ENCODE assay signal across 30 cellular contexts in genomic region chr7:23343806-23344500, GRCh38. TPM values are rescaled to one million over a fixed set of nuclear protein-coding genes. Genes with fewer than 3 reads are reported as not detected.
DNase-seq lines count a peak whose midpoint lies in the region; ATAC-seq and TF ChIP-seq lines count a peak whose summit lies in the region.
"Had no signal": no experiment of that assay in that cellular context is flagged by ENCODE, and none has a peak within 500 bp of the region (broad histone marks: within the 10 kb centered on the region; RNA-seq: fewer than 3 reads in every experiment).

No MANE protein-coding gene starts in this region.

- no peak for TF ChIP-seq CTCF in PC-3 (conservative IDR thresholded peaks at IDR 0.05; ENCODE audit: low read depth, low read length)
- no peak for TF ChIP-seq CTCF in astrocyte of the spinal cord (IDR thresholded peaks at IDR 0.05; ENCODE audit: low read depth, low read length)
- no peak for TF ChIP-seq CTCF in neural progenitor cell (IDR thresholded peaks at IDR 0.05)
- TF ChIP-seq CTCF in chondrocyte (IDR thresholded peaks at IDR 0.05): no peak

- H3K4me3 Mint-ChIP-seq in neural progenitor cell (no peak overlapping the region), chondrocyte (ENCODE audit: unreplicated experiment) (no peak overlapping the region)
- H3K4me3 Mint-ChIP-seq: activated CD4-positive, alpha-beta memory T cell treated with anti-CD3 and anti-CD28 coated beads for 36 hours; activated naive CD4-positive, alpha-beta T cell treated with anti-CD3 and anti-CD28 coated beads, Interleukin-2, amount 10 ng/mL, durations not matched to agents 7 days and 5 days; GM23338; HFFc6; stimulated activated effector memory CD8-positive, alpha-beta T cell treated with anti-CD3 and anti-CD28 coated beads, Interleukin-12 subunit alpha, Interleukin-12 subunit beta, amount 100 ng/mL, for 72 hours; T-helper 1 cell treated with Interleukin-12 subunit alpha and Interleukin-12 subunit beta and Interleukin-4 antibody, amounts not matched to agents 30 μg/mL and 1 μg/mL, for 36 hours had no signal

- H3K4me1 ChIP-seq in PC-3 (ENCODE audit: insufficient read depth, low read length): peaks cover 64% of the 10 kb centered on the region
- H3K4me1 ChIP-seq in neural progenitor cell: peaks cover 19% of the 10 kb centered on the region

- peak overlapping the region; percentile 10; the same call in 1 of the 2 replicates for H3K4me3 ChIP-seq in PC-3 (ENCODE audit: low read length)
- H3K4me3 ChIP-seq in astrocyte of the spinal cord (ENCODE audit: low read depth, low read length): no peak overlapping the region
- H3K4me3 ChIP-seq in neural progenitor cell: no peak overlapping the region
- H3K4me3 ChIP-seq: BLaER1 treated with 17β-estradiol and CSF1 and Interleukin-3, amounts not matched to agents 10 nM and 100 nM; GM12878; GM23338; ovary; spleen had no signal

- BruUV-seq in PC-3 (replicated peaks; lab: Mats Ljungman, UMichigan): no TSS peak

- H4K20me1 ChIP-seq in PC-3 (ENCODE audit: low read length) (no peaks in the 10 kb centered on the region), neural progenitor cell (ENCODE audit: low read depth) (peaks cover 32% of the 10 kb centered on the region)
- H4K20me1 ChIP-seq: BLaER1 treated with 17β-estradiol and CSF1 and Interleukin-3, amounts not matched to agents 10 nM and 100 nM had no signal

- H3K4me2 ChIP-seq in PC-3 (ENCODE audit: low read length) (peak overlapping the region; percentile 57), neural progenitor cell (no peak overlapping the region)
- H3K4me2 ChIP-seq: GM23338 had no signal

- CTCF ChIA-PET in PC-3 (lab: Charles Lee): no interaction called here

- H3K27ac ChIP-seq in PC-3 (ENCODE audit: low read length) (peak overlapping the region; percentile 73), neural progenitor cell (peak overlapping the region; percentile 36)
- H3K27ac ChIP-seq: BLaER1 treated with 17β-estradiol and CSF1 and Interleukin-3, amounts not matched to agents 10 nM and 100 nM; ovary; spleen had no signal

- ATAC-seq in PC-3 (peak; percentile 19; the same call in 1 of the 2 replicates), HG03457 (IDR thresholded peaks at IDR 0.05; ENCODE audit: unreplicated experiment) (no peak)
- ATAC-seq: GM12878; GM23338; left lobe of liver; right cardiac atrium; stimulated activated effector memory CD8-positive, alpha-beta T cell treated with anti-CD3 and anti-CD28 coated beads, Interleukin-12 subunit alpha, Interleukin-12 subunit beta, amount 100 ng/mL, for 72 hours had no signal

- H3K4me1 Mint-ChIP-seq in neural progenitor cell: peaks cover 33% of the 10 kb centered on the region
- H3K4me1 Mint-ChIP-seq in chondrocyte (ENCODE audit: low read depth): peaks cover 66% of the 10 kb centered on the region
- H3K4me1 Mint-ChIP-seq: GM23338 had no signal

- H2AFZ ChIP-seq in PC-3 (ENCODE audit: low read length) (no peak overlapping the region), neural progenitor cell (replicated peaks) (no peak overlapping the region)
- H2AFZ ChIP-seq: GM23338 had no signal

- H3K27ac Mint-ChIP-seq in neural progenitor cell (peak overlapping the region; percentile 69), chondrocyte (ENCODE audit: unreplicated experiment) (no peak overlapping the region)
- H3K27ac Mint-ChIP-seq: activated CD4-positive, alpha-beta memory T cell treated with anti-CD3 and anti-CD28 coated beads for 36 hours; activated naive CD4-positive, alpha-beta T cell treated with anti-CD3 and anti-CD28 coated beads, Interleukin-2, amount 10 ng/mL, durations not matched to agents 7 days and 5 days; GM23338; HFFc6; stimulated activated effector memory CD8-positive, alpha-beta T cell treated with anti-CD3 and anti-CD28 coated beads, Interleukin-12 subunit alpha, Interleukin-12 subunit beta, amount 100 ng/mL, for 72 hours; T-helper 1 cell treated with Interleukin-12 subunit alpha and Interleukin-12 subunit beta and Interleukin-4 antibody, amounts not matched to agents 30 μg/mL and 1 μg/mL, for 36 hours had no signal

- in situ Hi-C loops in astrocyte of the spinal cord (cut with HindIII; ENCODE audit: low sequenced_read_pairs): no loop called here

- H3K36me3 Mint-ChIP-seq in neural progenitor cell (peaks cover 58% of the 10 kb centered on the region), chondrocyte (ENCODE audit: low read depth) (peaks cover 28% of the 10 kb centered on the region)
- H3K36me3 Mint-ChIP-seq: activated CD4-positive, alpha-beta memory T cell treated with anti-CD3 and anti-CD28 coated beads for 36 hours; stimulated activated effector memory CD8-positive, alpha-beta T cell treated with anti-CD3 and anti-CD28 coated beads, Interleukin-12 subunit alpha, Interleukin-12 subunit beta, amount 100 ng/mL, for 72 hours had no signal

- H3K9me3 Mint-ChIP-seq in neural progenitor cell (no peaks in the 10 kb centered on the region), chondrocyte (ENCODE audit: low read depth) (no peaks in the 10 kb centered on the region)
- H3K9me3 Mint-ChIP-seq: activated CD4-positive, alpha-beta memory T cell treated with anti-CD3 and anti-CD28 coated beads for 36 hours; activated naive CD4-positive, alpha-beta T cell treated with anti-CD3 and anti-CD28 coated beads, Interleukin-2, amount 10 ng/mL, durations not matched to agents 7 days and 5 days; GM23338; HFFc6; stimulated activated effector memory CD8-positive, alpha-beta T cell treated with anti-CD3 and anti-CD28 coated beads, Interleukin-12 subunit alpha, Interleukin-12 subunit beta, amount 100 ng/mL, for 72 hours; T-helper 1 cell treated with Interleukin-12 subunit alpha and Interleukin-12 subunit beta and Interleukin-4 antibody, amounts not matched to agents 30 μg/mL and 1 μg/mL, for 36 hours had no signal

- H3K36me3 ChIP-seq in PC-3 (ENCODE audit: low read depth, low read length) (peaks cover 6% of the 10 kb centered on the region; the same call in 1 of the 2 replicates), neural progenitor cell (peaks cover 31% of the 10 kb centered on the region)
- H3K36me3 ChIP-seq: BLaER1 treated with 17β-estradiol and CSF1 and Interleukin-3, amounts not matched to agents 10 nM and 100 nM; ovary; spleen had no signal

- POLR2A ChIA-PET in PC-3 (lab: Charles Lee; ENCODE audit: unreplicated experiment): interaction anchor here (0.5 kb wide), 1 partner anchor 12 kb away, joined by 4 read pairs; no protein-coding TSS in a partner anchor

- H3K9ac ChIP-seq in PC-3 (ENCODE audit: low read length): peak overlapping the region; percentile 68
- no peak overlapping the region for H3K9ac ChIP-seq in neural progenitor cell
- H3K9ac ChIP-seq: BLaER1 treated with 17β-estradiol and CSF1 and Interleukin-3, amounts not matched to agents 10 nM and 100 nM had no signal

- H3K9me2 ChIP-seq in PC-3 (replicated peaks; ENCODE audit: low read length): no peaks in the 10 kb centered on the region

- H3F3A ChIP-seq in PC-3 (ENCODE audit: low read length, unreplicated experiment): peaks cover 7% of the 10 kb centered on the region
- H3F3A ChIP-seq in neural progenitor cell (ENCODE audit: low read depth): peaks cover under 1% of the 10 kb centered on the region

- H3K79me2 ChIP-seq in PC-3 (ENCODE audit: low read length): peaks cover 7% of the 10 kb centered on the region
- peaks cover 18% of the 10 kb centered on the region for H3K79me2 ChIP-seq in neural progenitor cell (ENCODE audit: low read depth)

- intact Hi-C loops in PC-3 (cut with micrococcal nuclease): no loop called here

- H3K9me3 ChIP-seq in PC-3 (ENCODE audit: low read length) (no peaks in the 10 kb centered on the region), neural progenitor cell (ENCODE audit: low read depth) (no peaks in the 10 kb centered on the region)
- H3K9me3 ChIP-seq: BLaER1 treated with 17β-estradiol and CSF1 and Interleukin-3, amounts not matched to agents 10 nM and 100 nM; ovary; spleen had no signal

- DNase-seq in Daoy (ENCODE audit: low read depth) (peak; percentile 48), PC-3 (no peak), astrocyte of the spinal cord (ENCODE audit: low read depth, low spot score) (peak; percentile 73), neural progenitor cell (ENCODE audit: low spot score) (no peak), NCI-H2171 treated with DMSO at 0.1 percent for 48 hours (lab: John Stamatoyannopoulos, UW) (no peak), chondrocyte (ENCODE audit: low spot score) (no peak)
- no peak for DNase-seq in stimulated activated CD8-positive, alpha-beta memory T cell treated with anti-CD3 and anti-CD28 coated beads, Interleukin-4, amount 100 ng/mL, for 48 hours
- DNase-seq: activated CD4-positive, alpha-beta memory T cell treated with anti-CD3 and anti-CD28 coated beads for 36 hours; activated CD4-positive, CD25-positive, alpha-beta regulatory T cell treated with anti-CD3 and anti-CD28 coated beads, Interleukin-2, amount 50 U/mL, for 72 hours; activated CD8-positive, alpha-beta memory T cell treated with anti-CD3 and anti-CD28 coated beads, Interleukin-2, amount 50 U/mL, for 4 hours; activated naive CD4-positive, alpha-beta T cell treated with anti-CD3 and anti-CD28 coated beads, Interleukin-2, amount 10 ng/mL, durations not matched to agents 7 days and 5 days; amniotic stem cell; caudate nucleus; COR-L47; HFFc6; Kasumi-1; mesendoderm; NCI-H187; NCI-H526 treated with DMSO at 0.1 percent for 48 hours; ovary; right cardiac atrium; spleen; stimulated activated CD4-positive, alpha-beta T cell treated with anti-CD3 and anti-CD28 coated beads, Interleukin-2, amount 100 ng/mL, for 48 hours had no signal

- H3K27me3 ChIP-seq in PC-3 (ENCODE audit: low read length) (no peaks in the 10 kb centered on the region), neural progenitor cell (no peaks in the 10 kb centered on the region)
- H3K27me3 ChIP-seq: BLaER1 treated with 17β-estradiol and CSF1 and Interleukin-3, amounts not matched to agents 10 nM and 100 nM; ovary; spleen had no signal

- peaks cover 3% of the 10 kb centered on the region for H3K27me3 Mint-ChIP-seq in neural progenitor cell (ENCODE audit: insufficient read depth, low read depth)
- no peaks in the 10 kb centered on the region for H3K27me3 Mint-ChIP-seq in chondrocyte (ENCODE audit: low read depth)
- H3K27me3 Mint-ChIP-seq: activated CD4-positive, alpha-beta memory T cell treated with anti-CD3 and anti-CD28 coated beads for 36 hours had no signal

RNA-seq across cellular contexts. Expression of gene MALSU1, which starts 44.8 kb away (rescaled TPM):
- 146 and 158 TPM in 2 replicates for total RNA-seq in Daoy (2014; rRNA removed; shearing (Covaris generic))
- total RNA-seq in PC-3 (2014; rRNA removed) (284 and 306 TPM in 2 replicates), neural progenitor cell (ENCODE audit: low replicate concordance) (48.7 and 58.1 TPM in 2 replicates), chondrocyte (40.9 to 57.3 TPM (median 44.6 TPM) in 3 replicates)

Comparison
In these comparisons a context has a peak if more than half of its experiments do, and no peak if none do; other contexts are left out.
1. DNase-seq: peak in Daoy (single experiment) and astrocyte of the spinal cord (single experiment); none in PC-3 (single experiment), neural progenitor cell (single experiment), NCI-H2171 treated with DMSO at 0.1 percent for 48 hours (single experiment), chondrocyte (single experiment) and stimulated activated CD8-positive, alpha-beta memory T cell treated with anti-CD3 and anti-CD28 coated beads, Interleukin-4, amount 100 ng/mL, for 48 hours (single experiment).